ENCODE assay signal across 9 cellular contexts in genomic region chr11:57426439-57426753, GRCh38. TPM values are rescaled to one million over a fixed set of nuclear protein-coding genes. Genes with fewer than 3 reads are reported as not detected.
DNase-seq lines count a peak whose midpoint lies in the region; ATAC-seq, FAIRE-seq and TF ChIP-seq lines count a peak whose summit lies in the region.
"Had no signal": no experiment of that assay in that cellular context is flagged by ENCODE, and none has a peak within 500 bp of the region (broad histone marks: within the 10 kb centered on the region; RNA-seq: fewer than 3 reads in every experiment).

No MANE protein-coding gene starts in this region.

- POLR2A ChIA-PET in H1 (lab: Charles Lee; ENCODE audit: partially characterized antibody): interaction anchor here (1.0 to 1.3 kb wide), 2 partner anchors 10 to 11 kb away, joined by 3 to 5 read pairs; no protein-coding TSS in a partner anchor

- H3K79me2 ChIP-seq in H1 (ENCODE audit: control insufficient read depth in 1 of 2, insufficient read depth in 2 of 2, low read length in 2 of 2): no peaks in the 10 kb centered on the region

- H2BK5ac ChIP-seq in H1 (ENCODE audit: low read depth, low read length): no peak overlapping the region

- H3K4me3 Mint-ChIP-seq in osteocyte (ENCODE audit: unreplicated experiment): peak overlapping the region; percentile 77

- CTCF ChIA-PET in H1 (lab: Charles Lee; ENCODE audit: partially characterized antibody): interaction anchor here (0.7 to 10.1 kb wide), 5 partner anchors 9 to 102 kb away, joined by 3 to 68 read pairs (median 5); partner anchors contain the start of gene RTN4RL2

- peak overlapping the region; percentile 82 for H3K27ac Mint-ChIP-seq in osteocyte (ENCODE audit: unreplicated experiment)

- H3K14ac ChIP-seq in H1 (ENCODE audit: insufficient read length): no peak overlapping the region

- ATAC-seq in HG03097 (IDR thresholded peaks at IDR 0.05; ENCODE audit: low FRiP score, unreplicated experiment): no peak

- no peaks in the 10 kb centered on the region; the same call in 1 of the 2 replicates for H3K23me2 ChIP-seq in H1 (ENCODE audit: low read depth, low read length)

- no peak overlapping the region for H3K27ac ChIP-seq in H1 (ENCODE audit: low read depth, low read length)

- no peak for TF ChIP-seq EP300 in H1 (IDR thresholded peaks at IDR 0.05; ENCODE audit: borderline replicate concordance in 1 of 2, low read depth in 2 of 2, low read length in 2 of 2)

- peaks cover 0 to 14% (median 2%) of the 10 kb centered on the region in 4 experiments; a peak in 2 of 8 replicates for H3K36me3 ChIP-seq in H1 (ENCODE audit: control insufficient read depth in 2 of 4, insufficient read depth in 4 of 4, low read length in 3 of 4)

- no peaks in the 10 kb centered on the region for H3K9me3 Mint-ChIP-seq in osteocyte (ENCODE audit: unreplicated experiment)

- H3K56ac ChIP-seq in H1 (replicated peaks; ENCODE audit: insufficient read length, low read depth, low read length): no peak overlapping the region

- DNase-seq in GM18507 (ENCODE audit: extremely low spot score, insufficient read length, low read depth) (no peak), RPMI8226 (peak; percentile 78), H1 (ENCODE audit: low read depth in 1 of 2, low spot score in 2 of 2) (peak in 1 of 2 experiments; percentile 51), osteocyte (ENCODE audit: extremely low spot score, unreplicated experiment) (no peak), hypothalamus (lab: John Stamatoyannopoulos, UW) (no peak), posterior vena cava (ENCODE audit: low spot score) (no peak), GM13977 (ENCODE audit: low spot score) (no peak)

- H4K91ac ChIP-seq in H1 (replicated peaks; ENCODE audit: insufficient read length, low read length): no peak overlapping the region

- intact Hi-C loops in posterior vena cava (cut with DNase I): no loop called here

- 26% methylated on average over 9 of the region's 9 CpGs; no CpG with 5 or more reads in 1 of the 2 experiments for WGBS in H1 (ENCODE audit: extremely low coverage in 1 of 2, insufficient coverage in 1 of 2, insufficient read length in 1 of 2, insufficient replicate concordance in 2 of 2, low coverage in 1 of 2, low lambda C conversion rate in 2 of 2, missing lambda C conversion rate in 1 of 2), 2 experiments

- peak overlapping the region; percentile 36 for H3K18ac ChIP-seq in H1 (ENCODE audit: extremely low read depth, low read length)

- no peaks in the 10 kb centered on the region for H3K9me3 ChIP-seq in H1 (ENCODE audit: insufficient read depth in 2 of 2, low read depth in 1 of 2, low read length in 1 of 2)

- H2AFZ ChIP-seq in H1 (ENCODE audit: low read length): no peak overlapping the region

- H4K8ac ChIP-seq in H1 (ENCODE audit: extremely low read depth, insufficient read depth, low read length): no peak overlapping the region

- TF ChIP-seq CTCF in H1 (IDR thresholded peaks at IDR 0.05; ENCODE audit: control extremely low read depth in 1 of 3, insufficient read depth in 1 of 3, low read depth in 1 of 3, low read length in 3 of 3): no peak
- TF ChIP-seq CTCF in osteocyte (IDR thresholded peaks at IDR 0.05): no peak
- TF ChIP-seq CTCF in GM13977 (IDR thresholded peaks at IDR 0.05; ENCODE audit: extremely low read depth, insufficient read depth, missing control alignments): no peak

- H2BK12ac ChIP-seq in H1 (ENCODE audit: low read depth, low read length): peak overlapping the region; percentile 43; the same call in 1 of the 2 replicates

- peak overlapping the region; percentile 71 to 84 for H3K4me2 ChIP-seq in H1 (ENCODE audit: insufficient read depth in 1 of 2, low read depth in 2 of 2, low read length in 2 of 2)

- peaks cover 0 to 19% (median 13%) of the 10 kb centered on the region in 4 experiments; a peak in 6 of 7 replicates for H3K4me1 ChIP-seq in H1 (replicated peaks in 1 of 4; ENCODE audit: control insufficient read depth in 3 of 4, insufficient read depth in 4 of 4, low read length in 3 of 4)

- no peak overlapping the region for H2BK20ac ChIP-seq in H1 (ENCODE audit: low read length)

- H3K79me1 ChIP-seq in H1 (ENCODE audit: low read depth, low read length): peaks cover 4% of the 10 kb centered on the region; the same call in 1 of the 2 replicates

- H3K36me3 Mint-ChIP-seq in osteocyte (ENCODE audit: unreplicated experiment): peaks cover 1% of the 10 kb centered on the region

- no peak overlapping the region for H2AK5ac ChIP-seq in H1 (ENCODE audit: low read depth, low read length)

- H4K5ac ChIP-seq in H1 (ENCODE audit: insufficient read length, low read depth, low read length): no peak overlapping the region

- no peak overlapping the region for H2BK15ac ChIP-seq in H1 (ENCODE audit: low read length)

- H4K20me1 ChIP-seq in H1 (replicated peaks in 1 of 2; ENCODE audit: control insufficient read depth in 1 of 2, insufficient read depth in 2 of 2, low read length in 2 of 2): no peaks in the 10 kb centered on the region

- FAIRE-seq in GM18507 (lab: Jason Lieb, UNC) (peak; percentile 72), H1 (lab: Jason Lieb, UNC) (peak; percentile 48)

- H3K27me3 ChIP-seq in H1 (replicated peaks in 1 of 4; ENCODE audit: control insufficient read depth in 3 of 4, extremely low read depth in 1 of 4, insufficient read depth in 3 of 4, low read length in 3 of 4): peaks cover 0 to 11% (median 3%) of the 10 kb centered on the region in 4 experiments; a peak in 5 of 7 replicates

- peak overlapping the region in 3 of 4 experiments; percentile 6 to 44 (median 39); a peak in 4 of 7 replicates for H3K9ac ChIP-seq in H1 (replicated peaks in 1 of 4; ENCODE audit: extremely low read depth in 1 of 4, low read depth in 3 of 4, low read length in 3 of 4)

- no peaks in the 10 kb centered on the region for H3K27me3 Mint-ChIP-seq in osteocyte (ENCODE audit: unreplicated experiment)

- H2BK120ac ChIP-seq in H1 (replicated peaks; ENCODE audit: low read depth, low read length): no peak overlapping the region

- no peak for TF ChIP-seq RAD21 in H1 (IDR thresholded peaks at IDR 0.05 in 1 of 2, conservative IDR thresholded peaks at IDR 0.05 in 1 of 2; ENCODE audit: low read depth in 2 of 2, low read length in 2 of 2)

- peak overlapping the region; percentile 53 to 65 (median 62) for H3K4me3 ChIP-seq in H1 (ENCODE audit: extremely low read depth in 1 of 4, insufficient read depth in 2 of 4, low read depth in 3 of 4, low read length in 4 of 4)

- TF ChIP-seq POLR2A in H1 (IDR thresholded peaks at IDR 0.05; ENCODE audit: control extremely low read depth in 1 of 2, low read depth in 2 of 2, low read length in 2 of 2): peak in 1 of 2 experiments; percentile 10; a peak in 1 of 3 replicates

- H3K4ac ChIP-seq in H1 (replicated peaks; ENCODE audit: insufficient read length, low read depth, low read length): no peak overlapping the region

- peaks cover 36% of the 10 kb centered on the region for H3K4me1 Mint-ChIP-seq in osteocyte (ENCODE audit: unreplicated experiment)

- in situ Hi-C loops in GM13977 (cut with MboI; ENCODE audit: low pct_unique_long_range_greater_than_20kb, low sequenced_read_pairs, unreplicated experiment): no loop called here

- no peak overlapping the region for H3K23ac ChIP-seq in H1 (ENCODE audit: insufficient read length)

RNA-seq across cellular contexts. Expression of gene SLC43A3, which starts 0.5 kb away (rescaled TPM):
- 31.8 and 32.5 TPM in 2 replicates for total RNA-seq in H1 (2021; fragmentation: NEBNext Ultra II Directional; extraction: Animal tissue kit (Norgen Biotek cat#: 25700))
- 61.1 and 67.8 TPM in 2 replicates for polyA plus RNA-seq in H1 (2011; rRNA removed)
- 38.7 TPM for polyA plus RNA-seq in H1 (2011; cell fraction: cytosol; rRNA removed)
- 34.0 TPM for polyA plus RNA-seq in H1 (2011; cell fraction: nucleus; rRNA removed)
- 26.9 to 34.2 TPM (median 30.5 TPM) in 4 replicates for polyA plus RNA-seq in H1 (2012, experiment 1 of 2)
- 26.5 TPM for polyA plus RNA-seq in H1 (2012, experiment 2 of 2)
- 40.8 TPM for polyA plus RNA-seq in H1 (2013, experiment 1 of 2)
- polyA plus RNA-seq in H1 (2013, experiment 2 of 2): 41.0 TPM
- 56.9 and 59.9 TPM in 2 replicates for polyA minus RNA-seq in H1 (2011; rRNA and poly(A)+ RNA removed)
- polyA minus RNA-seq in H1 (2011; cell fraction: cytosol; rRNA and poly(A)+ RNA removed): 17.5 TPM
- polyA minus RNA-seq in H1 (2011; cell fraction: nucleus; rRNA and poly(A)+ RNA removed): 26.8 TPM
- 14.9 and 17.1 TPM in 2 replicates for total RNA-seq in osteocyte
- total RNA-seq in posterior vena cava: 10 to 100 TPM; 72.6 to 84.7 TPM

RNA-seq across cellular contexts. Expression of gene RTN4RL2, which starts 33.9 kb away (rescaled TPM):
- total RNA-seq in H1 (2021; fragmentation: NEBNext Ultra II Directional; extraction: Animal tissue kit (Norgen Biotek cat#: 25700)): 23.7 and 24.4 TPM in 2 replicates
- polyA plus RNA-seq in H1 (2011; rRNA removed): 11.4 and 17.3 TPM in 2 replicates
- 4.4 TPM for polyA plus RNA-seq in H1 (2011; cell fraction: cytosol; rRNA removed)
- polyA plus RNA-seq in H1 (2011; cell fraction: nucleus; rRNA removed): 11.2 TPM
- 13.1 to 33.1 TPM (median 28.5 TPM) in 4 replicates for polyA plus RNA-seq in H1 (2012, experiment 1 of 2)
- 15.1 TPM for polyA plus RNA-seq in H1 (2012, experiment 2 of 2)
- 25.6 TPM for polyA plus RNA-seq in H1 (2013, experiment 1 of 2)
- 28.8 TPM for polyA plus RNA-seq in H1 (2013, experiment 2 of 2)
- 3.2 and 3.9 TPM in 2 replicates for polyA minus RNA-seq in H1 (2011; rRNA and poly(A)+ RNA removed)
- 16.0 TPM for polyA minus RNA-seq in H1 (2011; cell fraction: cytosol; rRNA and poly(A)+ RNA removed)
- polyA minus RNA-seq in H1 (2011; cell fraction: nucleus; rRNA and poly(A)+ RNA removed): 12.4 TPM
- total RNA-seq in osteocyte: 0.81 and 0.84 TPM in 2 replicates
- 1 to 10 TPM; 2.0 to 2.9 TPM for total RNA-seq in posterior vena cava

RNA-seq across cellular contexts. Expression of gene PRG2, which starts 35.9 kb away (rescaled TPM):
- not detected in 2 replicates for total RNA-seq in H1 (2021; fragmentation: NEBNext Ultra II Directional; extraction: Animal tissue kit (Norgen Biotek cat#: 25700))
- 0.32 and 0.61 TPM in 2 replicates for polyA plus RNA-seq in H1 (2011; rRNA removed)
- 0.21 TPM for polyA plus RNA-seq in H1 (2011; cell fraction: cytosol; rRNA removed)
- 0.37 TPM for polyA plus RNA-seq in H1 (2011; cell fraction: nucleus; rRNA removed)
- polyA plus RNA-seq in H1 (2012, experiment 1 of 2): not detected in 4 replicates
- not detected for polyA plus RNA-seq in H1 (2012, experiment 2 of 2)
- 0.22 TPM for polyA plus RNA-seq in H1 (2013, experiment 1 of 2)
- polyA plus RNA-seq in H1 (2013, experiment 2 of 2): 0.29 TPM
- not detected in 2 replicates for polyA minus RNA-seq in H1 (2011; rRNA and poly(A)+ RNA removed)
- not detected for polyA minus RNA-seq in H1 (2011; cell fraction: cytosol; rRNA and poly(A)+ RNA removed)
- not detected for polyA minus RNA-seq in H1 (2011; cell fraction: nucleus; rRNA and poly(A)+ RNA removed)
- not detected in 2 replicates for total RNA-seq in osteocyte
- total RNA-seq in posterior vena cava: under 1 TPM; 0.52 to 0.88 TPM
- total RNA-seq: T-helper 1 cell treated with Interleukin-12 subunit alpha and Interleukin-12 subunit beta and Interleukin-4 antibody, amounts not matched to agents 30 ng/mL and 1 ng/mL, for 36 hours had no signal

RNA-seq across cellular contexts. Expression of gene PRG3, which starts 45.4 kb away (rescaled TPM):
- total RNA-seq in H1 (2021; fragmentation: NEBNext Ultra II Directional; extraction: Animal tissue kit (Norgen Biotek cat#: 25700)): not detected in 2 replicates
- not detected in 2 replicates for polyA plus RNA-seq in H1 (2011; rRNA removed)
- not detected for polyA plus RNA-seq in H1 (2011; cell fraction: cytosol; rRNA removed)
- polyA plus RNA-seq in H1 (2011; cell fraction: nucleus; rRNA removed): not detected
- not detected in 4 replicates for polyA plus RNA-seq in H1 (2012, experiment 1 of 2)
- not detected for polyA plus RNA-seq in H1 (2012, experiment 2 of 2)
- not detected for polyA plus RNA-seq in H1 (2013, experiment 1 of 2)
- not detected for polyA plus RNA-seq in H1 (2013, experiment 2 of 2)
- polyA minus RNA-seq in H1 (2011; rRNA and poly(A)+ RNA removed): not detected in 2 replicates
- polyA minus RNA-seq in H1 (2011; cell fraction: cytosol; rRNA and poly(A)+ RNA removed): not detected
- polyA minus RNA-seq in H1 (2011; cell fraction: nucleus; rRNA and poly(A)+ RNA removed): not detected
- not detected in 2 replicates for total RNA-seq in osteocyte
- total RNA-seq in posterior vena cava: not detected
- total RNA-seq: T-helper 1 cell treated with Interleukin-12 subunit alpha and Interleukin-12 subunit beta and Interleukin-4 antibody, amounts not matched to agents 30 ng/mL and 1 ng/mL, for 36 hours had no signal
